In genomic region chr3:78728406-78729145, GRCh38 we compare ENCODE assay signal across 9 cellular contexts.
A peak's percentile ranks its signal among the peaks of the same experiment; 100 is the strongest.
DNase-seq lines count a peak whose midpoint lies in the region; ATAC-seq and FAIRE-seq lines count a peak whose summit lies in the region.
"Had no signal": no experiment of that assay in that cellular context is flagged by ENCODE, and none has a peak within 500 bp of the region (broad histone marks: within the 10 kb centered on the region; RNA-seq: fewer than 3 reads in every experiment).

No MANE protein-coding gene starts in this region.

- DNase-seq in DMS 273 (lab: John Stamatoyannopoulos, UW; ENCODE audit: unreplicated experiment), result peak; percentile 92
- peak; percentile 61 for DNase-seq in NCI-H2196 treated with DMSO at 0.1 percent for 48 hours (lab: John Stamatoyannopoulos, UW; ENCODE audit: unreplicated experiment)
- peak; percentile 15 for DNase-seq in neuronal stem cell (ENCODE audit: low spot score)
- no peak for DNase-seq in effector memory CD8-positive, alpha-beta T cell
- DNase-seq in activated CD4-positive, alpha-beta T cell treated with anti-CD3 and anti-CD28 coated beads for 48 hours, result no peak
- no peak for DNase-seq in Kasumi-1 (lab: John Stamatoyannopoulos, UW)
- DNase-seq in AML-193 (lab: John Stamatoyannopoulos, UW), result no peak
- DNase-seq: NCI-H226 had no signal

- H3K79me1 ChIP-seq in neuronal stem cell (ENCODE audit: low read depth, low read length), result no peaks in the 10 kb centered on the region

- no peak overlapping the region for H2AK5ac ChIP-seq in neuronal stem cell (ENCODE audit: low read depth, low read length)

- no peaks in the 10 kb centered on the region for H3K27me3 ChIP-seq in neuronal stem cell (ENCODE audit: control insufficient read depth in 3 of 3, insufficient read depth in 3 of 3, low read depth in 1 of 3, low read length in 3 of 3)

- no peak overlapping the region for H3K23ac ChIP-seq in neuronal stem cell (ENCODE audit: low read depth, low read length, poor library complexity)

- no peaks in the 10 kb centered on the region for H3K36me3 ChIP-seq in neuronal stem cell (replicated peaks in 1 of 2; ENCODE audit: control insufficient read depth in 2 of 2, insufficient read depth in 2 of 2, low read length in 2 of 2)

- H3K14ac ChIP-seq in neuronal stem cell (ENCODE audit: low read length), result no peak overlapping the region

- no peak for ATAC-seq in effector memory CD8-positive, alpha-beta T cell (replicated peaks)

- H2BK15ac ChIP-seq in neuronal stem cell (ENCODE audit: low read length), result no peak overlapping the region

- no peaks in the 10 kb centered on the region for H3K4me1 Mint-ChIP-seq in effector memory CD8-positive, alpha-beta T cell (ENCODE audit: low read depth in 2 of 2)

- H3K9ac ChIP-seq in neuronal stem cell (ENCODE audit: low read depth, low read length, poor library complexity), result no peak overlapping the region

- no peak overlapping the region for H2BK5ac ChIP-seq in neuronal stem cell (ENCODE audit: low read length)

- H3K9me3 Mint-ChIP-seq in effector memory CD8-positive, alpha-beta T cell, result peaks cover 8 to 9% of the 10 kb centered on the region in 2 donors

- peaks cover 6 to 18% of the 10 kb centered on the region in 2 donors for H3K4me1 ChIP-seq in neuronal stem cell (ENCODE audit: control insufficient read depth in 2 of 2, insufficient read depth in 1 of 2, low read depth in 1 of 2, low read length in 2 of 2)

- no peak overlapping the region for H2BK12ac ChIP-seq in neuronal stem cell (ENCODE audit: low read length)

- no peaks in the 10 kb centered on the region for H3K9me3 ChIP-seq in neuronal stem cell (replicated peaks in 1 of 2; ENCODE audit: control insufficient read depth in 2 of 2, insufficient read depth in 1 of 2, low read depth in 1 of 2, low read length in 2 of 2)

- H3K18ac ChIP-seq in neuronal stem cell (ENCODE audit: low read length), result no peak overlapping the region

- H3K4me3 ChIP-seq in neuronal stem cell (ENCODE audit: low read length in 2 of 2), result no peak overlapping the region

- no peaks in the 10 kb centered on the region for H3K36me3 Mint-ChIP-seq in effector memory CD8-positive, alpha-beta T cell (ENCODE audit: insufficient read depth)

- peak; percentile 39 for FAIRE-seq in endometrium (lab: Jason Lieb, UNC)

- no peak overlapping the region for H3K27ac Mint-ChIP-seq in effector memory CD8-positive, alpha-beta T cell

- H3K27me3 Mint-ChIP-seq in effector memory CD8-positive, alpha-beta T cell, result no peaks in the 10 kb centered on the region

- no peak overlapping the region for H4K91ac ChIP-seq in neuronal stem cell (ENCODE audit: low read depth, low read length, poor library complexity)

- no CpG with 5 or more reads among the region's 5 CpGs for WGBS in neuronal stem cell (ENCODE audit: extremely low coverage in 2 of 2, insufficient read length in 2 of 2, insufficient replicate concordance in 1 of 2), 2 donors

- H2AFZ ChIP-seq in neuronal stem cell (ENCODE audit: low read length), result peak overlapping the region; percentile 17

- H4K8ac ChIP-seq in neuronal stem cell (ENCODE audit: low read depth, low read length), result no peak overlapping the region

- no peak overlapping the region for H3K4me2 ChIP-seq in neuronal stem cell (ENCODE audit: insufficient read depth, low read length, poor library complexity, severe bottlenecking)

- no peak overlapping the region for H3K4me3 Mint-ChIP-seq in effector memory CD8-positive, alpha-beta T cell

- H3K4ac ChIP-seq in neuronal stem cell (ENCODE audit: low read length), result no peak overlapping the region

- no peak overlapping the region for H2BK120ac ChIP-seq in neuronal stem cell (ENCODE audit: low read depth, low read length)

- no peak overlapping the region for H3K27ac ChIP-seq in neuronal stem cell (replicated peaks; ENCODE audit: low read length)

Comparison
In these comparisons a context has a peak if more than half of its experiments do, and no peak if none do; other contexts are left out.
1. DNase-seq: peak in DMS 273 (single experiment), NCI-H2196 treated with DMSO at 0.1 percent for 48 hours (single experiment) and neuronal stem cell (single experiment); none in effector memory CD8-positive, alpha-beta T cell (0 of 3), activated CD4-positive, alpha-beta T cell treated with anti-CD3 and anti-CD28 coated beads for 48 hours (single experiment), Kasumi-1 (0 of 2) and AML-193 (0 of 2).